ENCODE assay signal across 26 cellular contexts in genomic region chr5:136811086-136811485, GRCh38.
DNase-seq lines count a peak whose midpoint lies in the region; ATAC-seq and TF ChIP-seq lines count a peak whose summit lies in the region.
"Had no signal": no experiment of that assay in that cellular context is flagged by ENCODE, and none has a peak within 500 bp of the region (broad histone marks: within the 10 kb centered on the region; RNA-seq: fewer than 3 reads in every experiment).

No MANE protein-coding gene starts in this region.

- no TSS peak for BruUV-seq in PC-3 (replicated peaks; lab: Mats Ljungman, UMichigan)

- H3K36me3 ChIP-seq in PC-3 (ENCODE audit: low read depth, low read length), result no peaks in the 10 kb centered on the region
- H3K36me3 ChIP-seq in psoas muscle (ENCODE audit: insufficient read depth in 1 of 2, low read depth in 1 of 2), result no peaks in the 10 kb centered on the region
- no peaks in the 10 kb centered on the region for H3K36me3 ChIP-seq in effector memory CD4-positive, alpha-beta T cell (ENCODE audit: control insufficient read depth, insufficient read depth, low read length)
- H3K36me3 ChIP-seq in MG63, result no peaks in the 10 kb centered on the region
- H3K36me3 ChIP-seq: esophagus squamous epithelium had no signal

- H3K9me3 ChIP-seq in PC-3 (ENCODE audit: low read length) (no peaks in the 10 kb centered on the region), psoas muscle (no peaks in the 10 kb centered on the region), MG63 (no peaks in the 10 kb centered on the region)
- no peaks in the 10 kb centered on the region for H3K9me3 ChIP-seq in effector memory CD4-positive, alpha-beta T cell (ENCODE audit: control insufficient read depth, low read length)
- H3K9me3 ChIP-seq: Caco-2, esophagus squamous epithelium had no signal

- H3F3A ChIP-seq in PC-3 (ENCODE audit: low read length, unreplicated experiment), result peaks cover 4% of the 10 kb centered on the region

- H3K79me2 ChIP-seq in PC-3 (ENCODE audit: low read length), result no peaks in the 10 kb centered on the region
- H3K79me2 ChIP-seq: parathyroid adenoma had no signal

- no peaks in the 10 kb centered on the region for H3K9me2 ChIP-seq in PC-3 (replicated peaks; ENCODE audit: low read length)

- H4K20me1 ChIP-seq in PC-3 (ENCODE audit: low read length), result no peaks in the 10 kb centered on the region

- peak overlapping the region; percentile 50 for H3K4me2 ChIP-seq in PC-3 (ENCODE audit: low read length)

- WGBS in psoas muscle, 3 donors, result 23 to 42% (median 32%) methylated on average over 3 of the region's 3 CpGs

- H3K27ac ChIP-seq in PC-3 (ENCODE audit: low read length), result peak overlapping the region; percentile 98
- H3K27ac ChIP-seq in psoas muscle, result peak overlapping the region; percentile 88
- H3K27ac ChIP-seq in effector memory CD4-positive, alpha-beta T cell (ENCODE audit: insufficient read depth, low read length, poor library complexity, severe bottlenecking), result no peak overlapping the region
- H3K27ac ChIP-seq: esophagus squamous epithelium, parathyroid adenoma had no signal

- H2AFZ ChIP-seq in PC-3 (ENCODE audit: low read length), result no peak overlapping the region
- H2AFZ ChIP-seq: parathyroid adenoma had no signal

- H3K27me3 ChIP-seq in PC-3 (ENCODE audit: low read length) (no peaks in the 10 kb centered on the region), psoas muscle (ENCODE audit: insufficient read depth in 3 of 3, low read length in 2 of 3) (no peaks in the 10 kb centered on the region), MG63 (no peaks in the 10 kb centered on the region)
- no peaks in the 10 kb centered on the region for H3K27me3 ChIP-seq in effector memory CD4-positive, alpha-beta T cell (replicated peaks; ENCODE audit: control insufficient read depth, insufficient read depth, low read length, poor library complexity, severe bottlenecking)
- H3K27me3 ChIP-seq: esophagus squamous epithelium had no signal

- H3K4me3 ChIP-seq in PC-3 (ENCODE audit: low read length), result 0 out of 2 replicates have a peak overlapping the region, but pooled peaks have one; percentile 1
- H3K4me3 ChIP-seq in choroid plexus epithelial cell (ENCODE audit: low read depth, low read length), result no peak overlapping the region
- H3K4me3 ChIP-seq in psoas muscle, result no peak overlapping the region
- H3K4me3 ChIP-seq in effector memory CD4-positive, alpha-beta T cell (ENCODE audit: insufficient read depth, low read depth, low read length, poor library complexity, severe bottlenecking), result no peak overlapping the region
- no peak overlapping the region for H3K4me3 ChIP-seq in MG63
- H3K4me3 ChIP-seq: esophagus squamous epithelium had no signal

- POLR2A ChIA-PET in PC-3 (lab: Charles Lee; ENCODE audit: unreplicated experiment), result interaction anchor here (0.6 to 0.7 kb wide), 3 partner anchors 10 to 969 kb away, joined by 3 to 5 read pairs (median 3); no protein-coding TSS in a partner anchor

- CTCF ChIA-PET in PC-3 (lab: Charles Lee), result interaction anchor here (1.0 kb wide), 1 partner anchor 264 kb away, joined by 4 read pairs; no protein-coding TSS in a partner anchor

- H3K4me1 ChIP-seq in PC-3 (ENCODE audit: insufficient read depth, low read length), result peaks cover 28% of the 10 kb centered on the region
- H3K4me1 ChIP-seq in psoas muscle, result peaks cover 16% of the 10 kb centered on the region
- no peaks in the 10 kb centered on the region for H3K4me1 ChIP-seq in effector memory CD4-positive, alpha-beta T cell (ENCODE audit: control insufficient read depth, insufficient read depth, low read length, poor library complexity, severe bottlenecking)
- H3K4me1 ChIP-seq: Caco-2, parathyroid adenoma had no signal

- peak overlapping the region; percentile 70 for H3K9ac ChIP-seq in PC-3 (ENCODE audit: low read length)
- H3K9ac ChIP-seq: parathyroid adenoma had no signal

- TF ChIP-seq CTCF in PC-3 (conservative IDR thresholded peaks at IDR 0.05; ENCODE audit: low read depth, low read length) (no peak), choroid plexus epithelial cell (conservative IDR thresholded peaks at IDR 0.05; ENCODE audit: low read depth, low read length) (no peak), psoas muscle (IDR thresholded peaks at IDR 0.05) (no peak)

- intact Hi-C loops in PC-3 (cut with micrococcal nuclease) (no loop called here), psoas muscle (cut with DNase I) (no loop called here)

- ATAC-seq in PC-3 (no peak), psoas muscle (no peak)
- ATAC-seq: stimulated activated effector memory CD8-positive, alpha-beta T cell treated with anti-CD3 and anti-CD28 coated beads, Interleukin-12 subunit alpha, Interleukin-12 subunit beta, amount 100 ng/mL, for 72 hours; WTC11 had no signal

- DNase-seq in Daoy (ENCODE audit: low read depth) (peak; percentile 42), PC-3 (no peak), choroid plexus epithelial cell (ENCODE audit: low read depth) (peak; percentile 11), psoas muscle (no peak), midbrain (lab: John Stamatoyannopoulos, UW) (no peak), MG63 (no peak)
- no peak for DNase-seq in effector memory CD4-positive, alpha-beta T cell
- DNase-seq in activated CD8-positive, alpha-beta memory T cell treated with anti-CD3 and anti-CD28 coated beads, Interleukin-2, amount 50 U/mL, for 48 hours, result no peak
- DNase-seq: activated CD4-positive, alpha-beta T cell treated with anti-CD3 and anti-CD28 coated beads, Interleukin-2, amount 10 ng/mL, durations not matched to agents 7 days and 5 days; activated naive CD4-positive, alpha-beta T cell treated with anti-CD3 and anti-CD28 coated beads for 36 hours; activated T-cell treated with anti-CD3 and anti-CD28 coated beads, Interleukin-2, amount 50 U/mL, for 48 hours; aorta; Caco-2; DMS79; endodermal cell; esophagus squamous epithelium; left ventricle myocardium superior; MV-4-11; NCI-H1436 treated with DMSO at 0.1 percent for 48 hours; NCI-H2107; nephron progenitor cell; stimulated activated CD4-positive, alpha-beta T cell treated with anti-CD3 and anti-CD28 coated beads, Interleukin-4, amount 100 ng/mL, for 24 hours; trophoblast cell had no signal

Comparison
In these comparisons a context has a peak if more than half of its experiments do, and no peak if none do; other contexts are left out.
1. DNase-seq: peak in Daoy (single experiment) and choroid plexus epithelial cell (single experiment); none in PC-3 (single experiment), psoas muscle (0 of 2), effector memory CD4-positive, alpha-beta T cell (0 of 3), activated CD8-positive, alpha-beta memory T cell treated with anti-CD3 and anti-CD28 coated beads, Interleukin-2, amount 50 U/mL, for 48 hours (single experiment), midbrain (single experiment) and MG63 (single experiment).